ENCODE assay signal across 10 cellular contexts in genomic region chr3:183172051-183172639, GRCh38.
"Had no signal": no experiment of that assay in that cellular context is flagged by ENCODE, and none has a peak within 500 bp of the region (broad histone marks: within the 10 kb centered on the region; RNA-seq: fewer than 3 reads in every experiment).

No MANE protein-coding gene starts in this region.

- DNase-seq: activated B cell treated with CpG ODN at 0.5 μM for 24 hours; activated CD4-positive, alpha-beta T cell treated with anti-CD3 and anti-CD28 coated beads, Interleukin-2, amount 10 ng/mL, durations not matched to agents 7 days and 5 days; activated effector memory CD4-positive, alpha-beta T cell treated with anti-CD3 and anti-CD28 coated beads, Interleukin-2, amount 50 U/mL, for 16 hours; activated T-cell treated with anti-CD3 and anti-CD28 coated beads, Interleukin-2, amount 50 U/mL, for 1 hour; esophagus squamous epithelium; foreskin fibroblast; glutamatergic neuron; naive thymus-derived CD4-positive, alpha-beta T cell; stimulated activated CD4-positive, alpha-beta T cell treated with anti-CD3 and anti-CD28 coated beads, Interleukin-15, amount 100 ng/mL, for 24 hours; stimulated activated CD4-positive, alpha-beta T cell treated with anti-CD3 and anti-CD28 coated beads, Interleukin-4, amount 100 ng/mL, for 24 hours had no signal

- H3K4me3 Mint-ChIP-seq: activated B cell treated with CpG ODN at 0.5 μM for 24 hours; activated CD4-positive, alpha-beta T cell treated with anti-CD3 and anti-CD28 coated beads, Interleukin-2, amount 10 ng/mL, durations not matched to agents 7 days and 5 days; naive thymus-derived CD4-positive, alpha-beta T cell had no signal

- H3K27ac Mint-ChIP-seq: activated B cell treated with CpG ODN at 0.5 μM for 24 hours; activated CD4-positive, alpha-beta T cell treated with anti-CD3 and anti-CD28 coated beads, Interleukin-2, amount 10 ng/mL, durations not matched to agents 7 days and 5 days; naive thymus-derived CD4-positive, alpha-beta T cell had no signal

- H3K9me3 Mint-ChIP-seq: activated CD4-positive, alpha-beta T cell treated with anti-CD3 and anti-CD28 coated beads, Interleukin-2, amount 10 ng/mL, durations not matched to agents 7 days and 5 days had no signal

- ATAC-seq: naive thymus-derived CD4-positive, alpha-beta T cell had no signal

- H3K36me3 Mint-ChIP-seq: naive thymus-derived CD4-positive, alpha-beta T cell had no signal

- H3K4me1 Mint-ChIP-seq: activated B cell treated with CpG ODN at 0.5 μM for 24 hours; activated CD4-positive, alpha-beta T cell treated with anti-CD3 and anti-CD28 coated beads, Interleukin-2, amount 10 ng/mL, durations not matched to agents 7 days and 5 days; naive thymus-derived CD4-positive, alpha-beta T cell had no signal
